1 cellular context compared by ENCODE assay signal in genomic region chr4:160091631-160092030, GRCh38.
TF ChIP-seq lines count a peak whose summit lies in the region.

No MANE protein-coding gene starts in this region.

TF ChIP-seq in HCT116, 20 proteins besides CTCF, POLR2A, EP300 and RAD21 (continued from another document):
- TF ChIP-seq REST (IDR thresholded peaks at IDR 0.05; ENCODE audit: low read depth) (no peak), YY1 (IDR thresholded peaks at IDR 0.05; ENCODE audit: extremely low read depth, insufficient replicate concordance, low read depth, low read length) (no peak), ZNF274 (IDR thresholded peaks at IDR 0.05; ENCODE audit: low read depth, low read length) (no peak), FOSL1 (IDR thresholded peaks at IDR 0.05; ENCODE audit: low read depth) (no peak)
